Comparison of ENCODE assay signal across 35 cellular contexts in genomic region chr12:115489253-115489652, GRCh38.
"Had no signal": no experiment of that assay in that cellular context is flagged by ENCODE, and none has a peak within 500 bp of the region (broad histone marks: within the 10 kb centered on the region; RNA-seq: fewer than 3 reads in every experiment).

No MANE protein-coding gene starts in this region.

- H3K27me3 Mint-ChIP-seq: activated B cell treated with CpG ODN at 0.5 μM for 24 hours; activated CD4-positive, alpha-beta memory T cell treated with anti-CD3 and anti-CD28 coated beads for 36 hours; activated CD4-positive, alpha-beta T cell treated with anti-CD3 and anti-CD28 coated beads, Interleukin-2, amount 10 ng/mL, durations not matched to agents 24 days and 14 days; activated CD8-positive, alpha-beta T cell treated with anti-CD3 and anti-CD28 coated beads for 36 hours; activated T-helper 17 cell treated with anti-CD3 and anti-CD28 coated beads, Interleukin-2, amount 50 U/mL, for 72 hours had no signal

- H3K4me1 ChIP-seq: adrenal gland, body of pancreas, breast epithelium had no signal

- H3K4me1 Mint-ChIP-seq: activated B cell treated with CpG ODN at 0.5 μM for 24 hours; activated CD4-positive, alpha-beta T cell treated with anti-CD3 and anti-CD28 coated beads, Interleukin-2, amount 10 ng/mL, durations not matched to agents 24 days and 14 days; activated naive CD8-positive, alpha-beta T cell treated with anti-CD3 and anti-CD28 coated beads for 36 hours; activated T-helper 17 cell treated with anti-CD3 and anti-CD28 coated beads, Interleukin-2, amount 50 U/mL, for 72 hours had no signal

- H3K36me3 ChIP-seq: adrenal gland, brain microvascular endothelial cell, breast epithelium had no signal

- H3K27ac Mint-ChIP-seq: activated B cell treated with CpG ODN at 0.5 μM for 24 hours; activated CD4-positive, alpha-beta memory T cell treated with anti-CD3 and anti-CD28 coated beads for 36 hours; activated CD4-positive, alpha-beta T cell treated with anti-CD3 and anti-CD28 coated beads, Interleukin-2, amount 10 ng/mL, durations not matched to agents 24 days and 14 days; activated CD8-positive, alpha-beta T cell treated with anti-CD3 and anti-CD28 coated beads for 36 hours; activated naive CD4-positive, alpha-beta T cell treated with anti-CD3 and anti-CD28 coated beads for 36 hours; activated naive CD4-positive, alpha-beta T cell treated with anti-CD3 and anti-CD28 coated beads, Interleukin-2, amount 50 U/mL, for 72 hours; activated naive CD8-positive, alpha-beta T cell treated with anti-CD3 and anti-CD28 coated beads for 36 hours; activated T-cell treated with anti-CD3 and anti-CD28 coated beads, Interleukin-2, amount 50 U/mL, for 72 hours; activated T-helper 1 cell treated with anti-CD3 and anti-CD28 coated beads, Interleukin-12 subunit alpha, Interleukin-12 subunit beta, Interleukin-2, Interleukin-4 antibody, amounts not matched to agents 30 ng/mL and 10 ng/mL and 1 ng/mL, durations not matched to agents 14 hours and 24 hours and 36 hours; activated T-helper 17 cell treated with anti-CD3 and anti-CD28 coated beads, Interleukin-2, amount 50 U/mL, for 72 hours; T-helper 1 cell treated with Interleukin-12 subunit alpha and Interleukin-12 subunit beta and Interleukin-4 antibody, amounts not matched to agents 30 μg/mL and 1 μg/mL, for 36 hours; T-helper 2 cell treated with Interferon-gamma antibody and Interleukin-4, amounts not matched to agents 5 μg/mL and 100 μg/mL, for 36 hours had no signal

- H3K4me3 Mint-ChIP-seq: activated B cell treated with CpG ODN at 0.5 μM for 24 hours; activated CD4-positive, alpha-beta memory T cell treated with anti-CD3 and anti-CD28 coated beads for 36 hours; activated CD4-positive, alpha-beta T cell treated with anti-CD3 and anti-CD28 coated beads, Interleukin-2, amount 10 ng/mL, durations not matched to agents 24 days and 14 days; activated CD8-positive, alpha-beta T cell treated with anti-CD3 and anti-CD28 coated beads for 36 hours; activated naive CD4-positive, alpha-beta T cell treated with anti-CD3 and anti-CD28 coated beads for 36 hours; activated naive CD8-positive, alpha-beta T cell treated with anti-CD3 and anti-CD28 coated beads for 36 hours; activated T-cell treated with anti-CD3 and anti-CD28 coated beads, Interleukin-2, amount 50 U/mL, for 4 hours; activated T-cell treated with anti-CD3 and anti-CD28 coated beads, Interleukin-2, amount 50 U/mL, for 72 hours; activated T-helper 1 cell treated with anti-CD3 and anti-CD28 coated beads, Interleukin-12 subunit alpha, Interleukin-12 subunit beta, Interleukin-2, Interleukin-4 antibody, amounts not matched to agents 30 ng/mL and 10 ng/mL and 1 ng/mL, durations not matched to agents 14 hours and 24 hours and 36 hours; activated T-helper 17 cell treated with anti-CD3 and anti-CD28 coated beads, Interleukin-2, amount 50 U/mL, for 72 hours; T-helper 1 cell treated with Interleukin-12 subunit alpha and Interleukin-12 subunit beta and Interleukin-4 antibody, amounts not matched to agents 30 μg/mL and 1 μg/mL, for 36 hours; T-helper 2 cell treated with Interferon-gamma antibody and Interleukin-4, amounts not matched to agents 5 μg/mL and 100 μg/mL, for 36 hours had no signal

- H3K27me3 ChIP-seq: adrenal gland, body of pancreas, brain microvascular endothelial cell, breast epithelium had no signal

- ATAC-seq: activated CD8-positive, alpha-beta T cell treated with anti-CD3 and anti-CD28 coated beads for 36 hours; activated naive CD4-positive, alpha-beta T cell treated with anti-CD3 and anti-CD28 coated beads, Interleukin-2, amount 50 U/mL, for 72 hours; activated T-cell treated with anti-CD3 and anti-CD28 coated beads, Interleukin-2, amount 50 U/mL, for 4 hours; activated T-cell treated with anti-CD3 and anti-CD28 coated beads, Interleukin-2, amount 50 U/mL, for 72 hours; activated T-helper 17 cell treated with anti-CD3 and anti-CD28 coated beads, Interleukin-2, amount 50 U/mL, for 72 hours; body of pancreas had no signal

- DNase-seq: activated B cell treated with CpG ODN at 0.5 μM for 24 hours; activated CD4-positive, alpha-beta memory T cell treated with anti-CD3 and anti-CD28 coated beads for 36 hours; activated CD4-positive, alpha-beta T cell treated with anti-CD3 and anti-CD28 coated beads for 4 hours; activated CD4-positive, alpha-beta T cell treated with anti-CD3 and anti-CD28 coated beads, Interleukin-2, amount 10 ng/mL, durations not matched to agents 24 days and 14 days; activated CD4-positive, alpha-beta T cell treated with anti-CD3 and anti-CD28 coated beads, Interleukin-2, amount 50 U/mL, for 1 hour; activated CD4-positive, alpha-beta T cell treated with anti-CD3 and anti-CD28 coated beads, Interleukin-2, amount 50 U/mL, for 4 hours; activated CD4-positive, CD25-positive, alpha-beta regulatory T cell treated with anti-CD3 and anti-CD28 coated beads, Interleukin-2, amount 50 U/mL, for 72 hours; activated CD8-positive, alpha-beta memory T cell treated with anti-CD3 and anti-CD28 coated beads, Interleukin-2, amount 50 U/mL, for 4 hours; activated CD8-positive, alpha-beta T cell treated with anti-CD3 and anti-CD28 coated beads for 36 hours; activated effector memory CD4-positive, alpha-beta T cell treated with anti-CD3 and anti-CD28 coated beads, Interleukin-2, amount 50 U/mL, for 16 hours; activated gamma-delta T cell treated with Interleukin-2 at 50 U/mL for 16 hours; activated naive CD4-positive, alpha-beta T cell; activated naive CD4-positive, alpha-beta T cell treated with anti-CD3 and anti-CD28 coated beads for 36 hours; activated naive CD4-positive, alpha-beta T cell treated with anti-CD3 and anti-CD28 coated beads, Interleukin-2, amount 50 U/mL, for 16 hours; activated naive CD8-positive, alpha-beta T cell treated with anti-CD3 and anti-CD28 coated beads for 36 hours; activated T-cell treated with anti-CD3 and anti-CD28 coated beads for 4 hours; activated T-cell treated with anti-CD3 and anti-CD28 coated beads, Interleukin-2, amount 50 U/mL, for 1 hour; activated T-cell treated with anti-CD3 and anti-CD28 coated beads, Interleukin-2, amount 50 U/mL, for 4 hours; activated T-cell treated with anti-CD3 and anti-CD28 coated beads, Interleukin-2, amount 50 U/mL, for 72 hours; adrenal gland; amniotic stem cell; aorta; body of pancreas; brain microvascular endothelial cell; central memory CD4-positive, alpha-beta T cell; T-helper 1 cell; T-helper 2 cell; T-helper 9 cell had no signal

- H3K9me3 ChIP-seq: adrenal gland, body of pancreas, breast epithelium had no signal

- H3K4me3 ChIP-seq: adrenal gland, body of pancreas, breast epithelium had no signal

- H3K36me3 Mint-ChIP-seq: activated CD4-positive, alpha-beta memory T cell treated with anti-CD3 and anti-CD28 coated beads for 36 hours; activated naive CD8-positive, alpha-beta T cell treated with anti-CD3 and anti-CD28 coated beads for 36 hours had no signal

- H3K27ac ChIP-seq: adrenal gland, body of pancreas, brain microvascular endothelial cell, breast epithelium, VCaP had no signal
